In the genomic region with DNA sequence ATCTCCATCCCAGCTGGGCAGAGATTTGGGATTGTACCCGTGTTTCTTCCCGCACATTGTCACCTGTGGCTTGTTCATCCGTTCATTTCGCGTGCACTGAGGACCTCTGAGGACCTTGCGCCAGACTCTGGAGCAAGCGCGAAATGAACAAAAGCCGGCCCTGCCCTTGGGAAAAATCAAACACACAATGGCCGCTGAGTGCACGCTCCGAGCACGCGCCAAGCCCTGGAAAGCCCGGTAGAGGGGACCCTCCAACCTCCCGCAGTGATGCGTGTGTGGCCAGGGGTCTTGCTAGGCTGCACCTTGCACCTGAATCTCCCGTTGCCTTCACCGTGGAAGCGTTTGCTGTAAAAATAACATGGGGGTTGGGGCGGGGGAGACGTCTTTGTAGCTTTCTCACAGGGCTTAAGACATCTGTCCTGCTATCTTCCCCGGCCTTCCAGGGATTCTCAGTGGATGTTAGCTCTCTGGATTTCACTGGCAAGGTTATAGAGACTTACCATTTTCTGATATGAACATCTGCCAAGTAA, we compare ENCODE assay signal across 9 cellular contexts. TPM values are rescaled to one million over a fixed set of nuclear protein-coding genes. Genes with fewer than 3 reads are reported as not detected.
A peak's percentile ranks its signal among the peaks of the same experiment; 100 is the strongest.
DNase-seq lines count a peak whose midpoint lies in the region; ATAC-seq and TF ChIP-seq lines count a peak whose summit lies in the region.
"Had no signal": no experiment of that assay in that cellular context is flagged by ENCODE, and none has a peak within 500 bp of the region (broad histone marks: within the 10 kb centered on the region; RNA-seq: fewer than 3 reads in every experiment).

No MANE protein-coding gene starts in this region.

- TF ChIP-seq CTCF in adrenal gland (IDR thresholded peaks at IDR 0.05), result no peak
- TF ChIP-seq CTCF in left lung (IDR thresholded peaks at IDR 0.05), result no peak
- TF ChIP-seq CTCF in Caco-2 (IDR thresholded peaks at IDR 0.05; ENCODE audit: insufficient read depth in 1 of 2, low read depth in 1 of 2, low read length in 1 of 2, severe bottlenecking in 1 of 2, unreplicated experiment in 1 of 2), result no peak

- H3K27ac ChIP-seq in adrenal gland (peak overlapping the region in 4 of 5 donors; percentile 34 to 78 (median 54)), left lung (peak overlapping the region in 1 of 2 donors; percentile 58)

- no TSS peak for BruUV-seq in Caco-2 (replicated peaks; lab: Mats Ljungman, UMichigan)

- peak; percentile 49 for ATAC-seq in left lung
- no peak for ATAC-seq in stimulated activated memory B cell treated with anti-CD40 and anti-IgM and Interleukin-4, amounts not matched to agents 10 μg/mL and 1 μg/mL and 100 μg/mL, for 72 hours

- intact Hi-C loops in adrenal gland (cut with DNase I) (loop anchor here in 1 of 2 donors (5.0 kb wide), 1 partner anchor 34 kb away; no protein-coding TSS in a partner anchor), left lung (cut with DNase I) (no loop called here), Caco-2 (cut with micrococcal nuclease; ENCODE audit: unreplicated experiment) (loop anchor here (2.0 to 5.0 kb wide), 2 partner anchors 73 to 161 kb away; a partner anchor contains a TSS)

- H3K36me3 ChIP-seq in adrenal gland (replicated peaks in 1 of 2) (no peaks in the 10 kb centered on the region), left lung (no peaks in the 10 kb centered on the region), Caco-2 (ENCODE audit: control insufficient read depth, insufficient read depth, low read length) (no peaks in the 10 kb centered on the region)

- peak overlapping the region; percentile 26 for H3K27ac Mint-ChIP-seq in activated T-cell treated with anti-CD3 and anti-CD28 coated beads, Interleukin-2, amount 50 U/mL, for 24 hours
- H3K27ac Mint-ChIP-seq in stimulated activated memory B cell treated with anti-CD40 and anti-IgM and Interleukin-4, amounts not matched to agents 10 μg/mL and 1 μg/mL and 100 μg/mL, for 72 hours, result peak overlapping the region; percentile 83
- no peak overlapping the region for H3K27ac Mint-ChIP-seq in Caco-2 (ENCODE audit: unreplicated experiment)

- H3K4me3 Mint-ChIP-seq in activated T-cell treated with anti-CD3 and anti-CD28 coated beads, Interleukin-2, amount 50 U/mL, for 24 hours, result no peak overlapping the region
- H3K4me3 Mint-ChIP-seq in stimulated activated memory B cell treated with anti-CD40 and anti-IgM and Interleukin-4, amounts not matched to agents 10 μg/mL and 1 μg/mL and 100 μg/mL, for 72 hours, result peak overlapping the region; percentile 13
- no peak overlapping the region for H3K4me3 Mint-ChIP-seq in Caco-2 (ENCODE audit: unreplicated experiment)

- POLR2A ChIA-PET in Caco-2 (lab: Charles Lee), result no interaction called here

- H3K4me1 Mint-ChIP-seq in activated T-cell treated with anti-CD3 and anti-CD28 coated beads, Interleukin-2, amount 50 U/mL, for 24 hours (ENCODE audit: low read depth), result peaks cover 11% of the 10 kb centered on the region
- H3K4me1 Mint-ChIP-seq in stimulated activated memory B cell treated with anti-CD40 and anti-IgM and Interleukin-4, amounts not matched to agents 10 μg/mL and 1 μg/mL and 100 μg/mL, for 72 hours, result peaks cover 13% of the 10 kb centered on the region
- no peaks in the 10 kb centered on the region for H3K4me1 Mint-ChIP-seq in Caco-2 (ENCODE audit: low read depth, unreplicated experiment)

- H3K4me3 ChIP-seq in adrenal gland (peak overlapping the region in 2 of 4 donors; percentile 26 to 60), left lung (peak overlapping the region; percentile 42 to 43), Caco-2 (ENCODE audit: low read depth, low read length) (no peak overlapping the region)

- H3K4me1 ChIP-seq in adrenal gland (replicated peaks in 1 of 2), result peaks cover 7 to 13% of the 10 kb centered on the region in 2 donors
- H3K4me1 ChIP-seq in left lung, result peaks cover 6 to 15% of the 10 kb centered on the region in 2 donors
- H3K4me1 ChIP-seq in Caco-2, result peaks cover 16% of the 10 kb centered on the region; the same call in 1 of the 2 replicates

- H3K9me3 Mint-ChIP-seq in activated T-cell treated with anti-CD3 and anti-CD28 coated beads, Interleukin-2, amount 50 U/mL, for 24 hours, result no peaks in the 10 kb centered on the region
- H3K9me3 Mint-ChIP-seq in stimulated activated memory B cell treated with anti-CD40 and anti-IgM and Interleukin-4, amounts not matched to agents 10 μg/mL and 1 μg/mL and 100 μg/mL, for 72 hours, result no peaks in the 10 kb centered on the region
- H3K9me3 Mint-ChIP-seq in Caco-2 (ENCODE audit: unreplicated experiment), result no peaks in the 10 kb centered on the region
- H3K9me3 Mint-ChIP-seq: brain had no signal

- peaks cover under 1% of the 10 kb centered on the region for H3K36me3 Mint-ChIP-seq in activated T-cell treated with anti-CD3 and anti-CD28 coated beads, Interleukin-2, amount 50 U/mL, for 24 hours (ENCODE audit: low read depth)
- peaks cover 3% of the 10 kb centered on the region for H3K36me3 Mint-ChIP-seq in stimulated activated memory B cell treated with anti-CD40 and anti-IgM and Interleukin-4, amounts not matched to agents 10 μg/mL and 1 μg/mL and 100 μg/mL, for 72 hours
- peaks cover 7% of the 10 kb centered on the region for H3K36me3 Mint-ChIP-seq in Caco-2 (ENCODE audit: insufficient read depth, unreplicated experiment)

- WGBS in adrenal gland, 4 donors, result 20 to 35% (median 21%) methylated on average over 16 to 23 of the region's 23 CpGs

- H3K27me3 ChIP-seq in adrenal gland (no peaks in the 10 kb centered on the region), left lung (peaks cover 0 to 16% of the 10 kb centered on the region in 2 donors), Caco-2 (replicated peaks; ENCODE audit: control insufficient read depth, insufficient read depth, low read length) (no peaks in the 10 kb centered on the region)

- CTCF ChIA-PET in Caco-2 (lab: Charles Lee), result interaction anchor here (1.1 kb wide), 1 partner anchor 23 kb away, joined by 3 read pairs; no protein-coding TSS in a partner anchor

- H3K9me3 ChIP-seq in adrenal gland (replicated peaks in 1 of 3), result no peaks in the 10 kb centered on the region
- H3K9me3 ChIP-seq in left lung, result no peaks in the 10 kb centered on the region
- peaks cover 2% of the 10 kb centered on the region; the same call in 1 of the 2 replicates for H3K9me3 ChIP-seq in Caco-2

- H3K27me3 Mint-ChIP-seq in activated T-cell treated with anti-CD3 and anti-CD28 coated beads, Interleukin-2, amount 50 U/mL, for 24 hours, result no peaks in the 10 kb centered on the region
- no peaks in the 10 kb centered on the region for H3K27me3 Mint-ChIP-seq in stimulated activated memory B cell treated with anti-CD40 and anti-IgM and Interleukin-4, amounts not matched to agents 10 μg/mL and 1 μg/mL and 100 μg/mL, for 72 hours
- no peaks in the 10 kb centered on the region for H3K27me3 Mint-ChIP-seq in Caco-2 (ENCODE audit: insufficient read depth, unreplicated experiment)

- no peak for DNase-seq in activated T-cell treated with anti-CD3 and anti-CD28 coated beads, Interleukin-2, amount 50 U/mL, for 24 hours
- DNase-seq in activated T-cell treated with anti-CD3 and anti-CD28 coated beads for 4 hours (no peak), adrenal gland (peak in 4 of 7 donors; percentile 30 to 45 (median 37)), left lung (no peak), A172 (ENCODE audit: low spot score) (no peak), Caco-2 (no peak), erythroblast (lab: John Stamatoyannopoulos, UW) (no peak)

- no peak for TF ChIP-seq POLR2A in adrenal gland (IDR thresholded peaks at IDR 0.05)
- TF ChIP-seq POLR2A in erythroblast (IDR thresholded peaks at IDR 0.05; ENCODE audit: low read length), result no peak

RNA-seq across cellular contexts. Expression of a gene that starts 37.4 kb away (rescaled TPM):
- total RNA-seq in adrenal gland, result 10 to 100 TPM in 7 of 8 donors, 1 to 10 TPM in 1; 9.4 to 16.2 (median 11.8) TPM
- 10 to 100 TPM in 1 of 3 donors, 1 to 10 TPM in 2; 6.9 to 13.8 (median 9.0) TPM for polyA plus RNA-seq in adrenal gland
- 1 to 10 TPM; 9.3 to 9.5 TPM for total RNA-seq in left lung
- 9.7 and 12.7 TPM in 2 replicates for total RNA-seq in A172 (2014; rRNA removed; shearing (Covaris generic))
- total RNA-seq in Caco-2 (2022), result 20.8 and 22.7 TPM in 2 replicates

Comparison
In these comparisons a context has a peak if more than half of its experiments do, and no peak if none do; other contexts are left out.
1. DNase-seq: peak in adrenal gland (4 of 7); none in activated T-cell treated with anti-CD3 and anti-CD28 coated beads, Interleukin-2, amount 50 U/mL, for 24 hours (single experiment), activated T-cell treated with anti-CD3 and anti-CD28 coated beads for 4 hours (single experiment), left lung (0 of 2), A172 (single experiment), Caco-2 (0 of 2) and erythroblast (0 of 2).